In the genomic region with DNA sequence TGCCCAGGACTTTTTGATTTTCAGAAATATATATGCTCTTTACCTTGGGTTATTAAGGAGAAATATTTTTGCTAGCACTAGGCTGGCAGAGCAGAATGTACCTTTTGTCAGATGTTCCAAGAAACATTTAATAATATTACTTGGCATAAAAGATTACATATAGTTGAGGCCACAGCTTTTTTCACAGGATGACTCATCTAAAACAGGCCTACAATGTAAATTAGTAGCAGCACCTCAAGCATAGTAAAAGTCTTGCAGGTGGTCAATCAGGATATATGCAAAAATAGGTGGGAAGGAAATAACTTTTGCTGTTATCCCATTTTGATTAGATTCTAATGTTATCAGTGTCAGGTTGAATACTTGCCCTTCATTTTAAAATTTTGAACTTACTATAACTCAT, we compare ENCODE assay signal across 14 cellular contexts. TPM values are rescaled to one million over a fixed set of nuclear protein-coding genes. Genes with fewer than 3 reads are reported as not detected.
DNase-seq lines count a peak whose midpoint lies in the region; ATAC-seq, FAIRE-seq and TF ChIP-seq lines count a peak whose summit lies in the region.
"Had no signal": no experiment of that assay in that cellular context is flagged by ENCODE, and none has a peak within 500 bp of the region (broad histone marks: within the 10 kb centered on the region; RNA-seq: fewer than 3 reads in every experiment).

No MANE protein-coding gene starts in this region.

- H3K4me1 Mint-ChIP-seq in IgD-negative memory B cell (peaks cover 24 to 31% (median 27%) of the 10 kb centered on the region in 3 donors), Caco-2 (ENCODE audit: low read depth, unreplicated experiment) (peaks cover 23% of the 10 kb centered on the region)
- H3K4me1 Mint-ChIP-seq in stimulated activated memory B cell treated with anti-CD40 and anti-IgM and Interleukin-4, amounts not matched to agents 10 μg/mL and 1 μg/mL and 100 μg/mL, for 72 hours, result peaks cover 32% of the 10 kb centered on the region

- in situ Hi-C loops in GM13976 (cut with MboI; ENCODE audit: low sequenced_read_pairs, unreplicated experiment), result no loop called here

- H3K36me3 ChIP-seq in bronchial epithelial cell (ENCODE audit: control insufficient read depth, insufficient read depth, low read length) (no peaks in the 10 kb centered on the region), Caco-2 (ENCODE audit: control insufficient read depth, insufficient read depth, low read length) (no peaks in the 10 kb centered on the region)

- no peak overlapping the region for H3K4me3 ChIP-seq in bronchial epithelial cell (ENCODE audit: low read depth, low read length)
- no peak overlapping the region for H3K4me3 ChIP-seq in Caco-2 (ENCODE audit: low read depth, low read length)
- H3K4me3 ChIP-seq: hepatocyte had no signal

- H3K4me1 ChIP-seq in Caco-2, result peaks cover 27% of the 10 kb centered on the region

- CTCF ChIA-PET in Caco-2 (lab: Charles Lee), result no interaction called here

- intact Hi-C loops in Caco-2 (cut with micrococcal nuclease; ENCODE audit: unreplicated experiment), result no loop called here

- no peaks in the 10 kb centered on the region for H3K9me3 Mint-ChIP-seq in IgD-negative memory B cell
- no peaks in the 10 kb centered on the region for H3K9me3 Mint-ChIP-seq in stimulated activated memory B cell treated with anti-CD40 and anti-IgM and Interleukin-4, amounts not matched to agents 10 μg/mL and 1 μg/mL and 100 μg/mL, for 72 hours
- H3K9me3 Mint-ChIP-seq in Caco-2 (ENCODE audit: unreplicated experiment), result no peaks in the 10 kb centered on the region

- H3K36me3 Mint-ChIP-seq in IgD-negative memory B cell, result no peaks in the 10 kb centered on the region
- no peaks in the 10 kb centered on the region for H3K36me3 Mint-ChIP-seq in stimulated activated memory B cell treated with anti-CD40 and anti-IgM and Interleukin-4, amounts not matched to agents 10 μg/mL and 1 μg/mL and 100 μg/mL, for 72 hours
- no peaks in the 10 kb centered on the region for H3K36me3 Mint-ChIP-seq in Caco-2 (ENCODE audit: insufficient read depth, unreplicated experiment)

- peaks cover 1% of the 10 kb centered on the region for H3K27me3 Mint-ChIP-seq in IgD-negative memory B cell
- H3K27me3 Mint-ChIP-seq in stimulated activated memory B cell treated with anti-CD40 and anti-IgM and Interleukin-4, amounts not matched to agents 10 μg/mL and 1 μg/mL and 100 μg/mL, for 72 hours, result no peaks in the 10 kb centered on the region
- H3K27me3 Mint-ChIP-seq in Caco-2 (ENCODE audit: insufficient read depth, unreplicated experiment), result no peaks in the 10 kb centered on the region

- no peaks in the 10 kb centered on the region for H3K27me3 ChIP-seq in bronchial epithelial cell (ENCODE audit: control insufficient read depth, insufficient read depth, low read length)
- no peaks in the 10 kb centered on the region for H3K27me3 ChIP-seq in Caco-2 (replicated peaks; ENCODE audit: control insufficient read depth, insufficient read depth, low read length)
- H3K27me3 ChIP-seq: hepatocyte had no signal

- H3K4me3 Mint-ChIP-seq in IgD-negative memory B cell (peak overlapping the region; percentile 36 to 97 (median 71)), Caco-2 (ENCODE audit: unreplicated experiment) (no peak overlapping the region)
- H3K4me3 Mint-ChIP-seq in stimulated activated memory B cell treated with anti-CD40 and anti-IgM and Interleukin-4, amounts not matched to agents 10 μg/mL and 1 μg/mL and 100 μg/mL, for 72 hours, result no peak overlapping the region

- POLR2A ChIA-PET in Caco-2 (lab: Charles Lee), result no interaction called here

- no TSS peak for BruUV-seq in Caco-2 (replicated peaks; lab: Mats Ljungman, UMichigan)

- H3K9me3 ChIP-seq in Caco-2, result no peaks in the 10 kb centered on the region

- DNase-seq in DMS53 (lab: John Stamatoyannopoulos, UW) (peak; percentile 37), DMS53 treated with DMSO at 0.1 percent for 48 hours (lab: John Stamatoyannopoulos, UW; ENCODE audit: unreplicated experiment) (no peak), bronchial epithelial cell (ENCODE audit: low read depth) (peak; percentile 70), GM13976 (ENCODE audit: low spot score) (no peak), Caco-2 (no peak)
- DNase-seq: 8988T, activated T-cell treated with anti-CD3 and anti-CD28 coated beads for 4 hours, cerebellar nuclear complex, Kasumi-1, NCI-H2029 had no signal

- peak overlapping the region in 2 of 3 donors; percentile 43 to 57 for H3K27ac Mint-ChIP-seq in IgD-negative memory B cell
- peak overlapping the region; percentile 73 for H3K27ac Mint-ChIP-seq in stimulated activated memory B cell treated with anti-CD40 and anti-IgM and Interleukin-4, amounts not matched to agents 10 μg/mL and 1 μg/mL and 100 μg/mL, for 72 hours
- no peak overlapping the region for H3K27ac Mint-ChIP-seq in Caco-2 (ENCODE audit: unreplicated experiment)

- no peak for ATAC-seq in stimulated activated memory B cell treated with anti-CD40 and anti-IgM and Interleukin-4, amounts not matched to agents 10 μg/mL and 1 μg/mL and 100 μg/mL, for 72 hours
- ATAC-seq in HG02970 (IDR thresholded peaks at IDR 0.05; ENCODE audit: low FRiP score, unreplicated experiment), result no peak

- no peak for FAIRE-seq in bronchial epithelial cell (lab: Jason Lieb, UNC)

- TF ChIP-seq CTCF in bronchial epithelial cell (IDR thresholded peaks at IDR 0.05; ENCODE audit: insufficient read depth, low read length, severe bottlenecking), result no peak
- TF ChIP-seq CTCF in GM13976 (IDR thresholded peaks at IDR 0.05; ENCODE audit: borderline replicate concordance, control extremely low read depth, extremely low read depth, insufficient read depth, missing control alignments), result no peak
- TF ChIP-seq CTCF in Caco-2 (IDR thresholded peaks at IDR 0.05; ENCODE audit: insufficient read depth in 1 of 2, low read depth in 1 of 2, low read length in 1 of 2, severe bottlenecking in 1 of 2, unreplicated experiment in 1 of 2), result no peak

RNA-seq across cellular contexts. Expression of a gene that starts 14.9 kb away (rescaled TPM):
- polyA plus RNA-seq in IgD-negative memory B cell, result 394 TPM
- 1,469 and 1,763 TPM in 2 replicates for total RNA-seq in bronchial epithelial cell
- total RNA-seq in Caco-2 (2022), result 404 and 474 TPM in 2 replicates

Comparison
In these comparisons a context has a peak if more than half of its experiments do, and no peak if none do; other contexts are left out.
1. DNase-seq: peak in DMS53 (single experiment) and bronchial epithelial cell (single experiment); none in DMS53 treated with DMSO at 0.1 percent for 48 hours (single experiment), GM13976 (single experiment) and Caco-2 (0 of 2).
2. H3K4me3 Mint-ChIP-seq: peak in IgD-negative memory B cell (4 of 4); none in stimulated activated memory B cell treated with anti-CD40 and anti-IgM and Interleukin-4, amounts not matched to agents 10 μg/mL and 1 μg/mL and 100 μg/mL, for 72 hours (single experiment) and Caco-2 (single experiment).